In the genomic region with DNA sequence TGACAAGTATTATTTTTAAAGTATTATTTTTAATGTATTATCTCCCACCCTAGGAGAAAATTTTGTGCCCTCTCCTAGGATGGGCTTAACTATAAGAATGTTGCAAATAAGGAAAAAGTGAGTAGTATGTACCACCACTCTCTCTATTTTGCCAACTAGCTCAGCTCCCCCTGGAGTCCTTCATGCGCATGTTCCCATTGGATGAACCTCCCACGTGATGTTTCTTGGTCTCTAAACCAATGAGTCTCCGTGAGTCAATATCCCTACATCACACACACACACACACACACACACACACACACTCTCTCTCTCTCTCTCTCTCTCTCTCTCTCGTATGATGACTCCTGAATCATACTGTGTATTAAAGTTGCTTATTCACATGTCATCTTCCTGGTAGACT, we compare ENCODE assay signal across 20 cellular contexts.
DNase-seq lines count a peak whose midpoint lies in the region; ATAC-seq, FAIRE-seq and TF ChIP-seq lines count a peak whose summit lies in the region.
"Had no signal": no experiment of that assay in that cellular context is flagged by ENCODE, and none has a peak within 500 bp of the region (broad histone marks: within the 10 kb centered on the region; RNA-seq: fewer than 3 reads in every experiment).

No MANE protein-coding gene starts in this region.

- H3K36me3 ChIP-seq in SK-N-SH (replicated peaks in 1 of 2; ENCODE audit: control insufficient read depth in 1 of 2, insufficient read depth in 2 of 2, low read length in 1 of 2) (no peaks in the 10 kb centered on the region), K562 (ENCODE audit: control insufficient read depth, insufficient read depth, low read length) (no peaks in the 10 kb centered on the region), gastrocnemius medialis (no peaks in the 10 kb centered on the region)
- H3K36me3 ChIP-seq: BLaER1 treated with 17β-estradiol and CSF1 and Interleukin-3, amounts not matched to agents 10 nM and 100 nM had no signal

- H3K27ac ChIP-seq in SK-N-SH (ENCODE audit: low read depth in 2 of 2, low read length in 1 of 2) (no peak overlapping the region), K562 (ENCODE audit: extremely low read depth, low read depth, low read length) (no peak overlapping the region), gastrocnemius medialis (no peak overlapping the region)
- H3K27ac ChIP-seq: BLaER1 treated with 17β-estradiol and CSF1 and Interleukin-3, amounts not matched to agents 10 nM and 100 nM; GM23248 had no signal

- POLR2A ChIA-PET in SK-N-SH (lab: Yijun Ruan, JAX) (no interaction called here), K562 (lab: Yijun Ruan, JAX) (no interaction called here)

- in situ Hi-C loops in K562 (cut with MboI), result no loop called here
- in situ Hi-C loops in gastrocnemius medialis (cut with MboI; ENCODE audit: low sequenced_read_pairs in 4 of 4), result no loop called here

- H2AFZ ChIP-seq in SK-N-SH (ENCODE audit: low read depth) (no peak overlapping the region), K562 (ENCODE audit: low read depth, low read length) (no peak overlapping the region)
- H2AFZ ChIP-seq: GM23248 had no signal

- BruUV-seq in K562 (replicated peaks; lab: Mats Ljungman, UMichigan), result no TSS peak

- CTCF ChIA-PET in SK-N-SH (lab: Yijun Ruan, JAX) (no interaction called here), K562 (lab: Yijun Ruan, JAX; ENCODE audit: low intra/inter-chr PET ratio) (no interaction called here)

- no peak for TF ChIP-seq EP300 in SK-N-SH (IDR thresholded peaks at IDR 0.05; ENCODE audit: borderline replicate concordance in 1 of 2, low read depth in 1 of 2, low read length in 1 of 2)
- no peak for TF ChIP-seq EP300 in K562 (IDR thresholded peaks at IDR 0.05; ENCODE audit: low read length)

- ATAC-seq in SK-N-SH treated with all-trans-retinoic acid at 6 μM for 48 hours, result no peak
- no peak for ATAC-seq in K562
- no peak for ATAC-seq in gastrocnemius medialis
- no peak for ATAC-seq in HG03175 (IDR thresholded peaks at IDR 0.05; ENCODE audit: unreplicated experiment)
- ATAC-seq in left cardiac atrium, result no peak
- no peak for ATAC-seq in HG03460 (IDR thresholded peaks at IDR 0.05; ENCODE audit: unreplicated experiment)

- no peak overlapping the region for H3K4me3 ChIP-seq in SK-N-SH (ENCODE audit: low read depth in 2 of 2, low read length in 1 of 2)
- H3K4me3 ChIP-seq in K562, result no peak overlapping the region
- H3K4me3 ChIP-seq in gastrocnemius medialis, result no peak overlapping the region
- H3K4me3 ChIP-seq: BLaER1 treated with 17β-estradiol and CSF1 and Interleukin-3, amounts not matched to agents 10 nM and 100 nM; GM23248 had no signal

- H3K9ac ChIP-seq in SK-N-SH (no peak overlapping the region), K562 (ENCODE audit: insufficient read depth in 1 of 2, low read depth in 2 of 2, low read length in 2 of 2) (no peak overlapping the region)
- H3K9ac ChIP-seq: BLaER1 treated with 17β-estradiol and CSF1 and Interleukin-3, amounts not matched to agents 10 nM and 100 nM; GM23248 had no signal

- H3K79me2 ChIP-seq in SK-N-SH (ENCODE audit: insufficient read depth), result no peaks in the 10 kb centered on the region
- no peaks in the 10 kb centered on the region for H3K79me2 ChIP-seq in K562 (ENCODE audit: control insufficient read depth, insufficient read depth, low read length)

- no peaks in the 10 kb centered on the region for H3F3A ChIP-seq in SK-N-SH (replicated peaks; ENCODE audit: insufficient read depth)

- no peaks in the 10 kb centered on the region for H3K9me3 ChIP-seq in SK-N-SH
- H3K9me3 ChIP-seq in K562 (replicated peaks; ENCODE audit: control insufficient read depth, insufficient read depth, low read depth, low read length), result no peaks in the 10 kb centered on the region
- no peaks in the 10 kb centered on the region for H3K9me3 ChIP-seq in gastrocnemius medialis

- DNase-seq in SK-N-SH (peak; percentile 9), RKO (ENCODE audit: low spot score) (peak; percentile 35), K562 (ENCODE audit: extremely low read depth in 1 of 4, low spot score in 3 of 4) (no peak), gastrocnemius medialis (no peak), left cardiac atrium (no peak)
- DNase-seq: 8988T; ACHN; Calu3; CD4-positive, CD25-positive, alpha-beta regulatory T cell; DMS 273 treated with DMSO at 0.1 percent for 48 hours; DMS79 treated with DMSO at 0.1 percent for 48 hours; EL; GM23248 had no signal

- no peaks in the 10 kb centered on the region for H4K20me1 ChIP-seq in SK-N-SH (ENCODE audit: insufficient read depth)
- no peaks in the 10 kb centered on the region for H4K20me1 ChIP-seq in K562 (replicated peaks; ENCODE audit: control insufficient read depth, insufficient read depth, low read length)
- H4K20me1 ChIP-seq: BLaER1 treated with 17β-estradiol and CSF1 and Interleukin-3, amounts not matched to agents 10 nM and 100 nM had no signal

- H3K4me2 ChIP-seq in SK-N-SH, result no peak overlapping the region
- H3K4me2 ChIP-seq in K562 (ENCODE audit: insufficient read depth, low read length), result no peak overlapping the region
- H3K4me2 ChIP-seq: BLaER1 treated with 17β-estradiol and CSF1 and Interleukin-3, amounts not matched to agents 10 nM and 100 nM had no signal

- H3K27me3 ChIP-seq in SK-N-SH (ENCODE audit: insufficient read depth) (no peaks in the 10 kb centered on the region), K562 (ENCODE audit: control insufficient read depth in 2 of 2, insufficient read depth in 2 of 2, low read length in 2 of 2) (no peaks in the 10 kb centered on the region), gastrocnemius medialis (no peaks in the 10 kb centered on the region)
- H3K27me3 ChIP-seq: BLaER1 treated with 17β-estradiol and CSF1 and Interleukin-3, amounts not matched to agents 10 nM and 100 nM had no signal

- intact Hi-C loops in K562 (cut with micrococcal nuclease), result no loop called here
- intact Hi-C loops in gastrocnemius medialis (cut with DNase I; ENCODE audit: low total_unique reads), result no loop called here
- intact Hi-C loops in left cardiac atrium (cut with DNase I), result no loop called here

- no peaks in the 10 kb centered on the region for H3K9me1 ChIP-seq in K562 (ENCODE audit: control insufficient read depth, insufficient read depth, low read length)

- H3K9me2 ChIP-seq in SK-N-SH, result no peaks in the 10 kb centered on the region

- H3K4me1 ChIP-seq in SK-N-SH (ENCODE audit: control insufficient read depth in 1 of 2, insufficient read depth in 2 of 2, low read depth in 1 of 2, low read length in 1 of 2) (no peaks in the 10 kb centered on the region), K562 (replicated peaks in 1 of 2; ENCODE audit: control insufficient read depth in 2 of 2, insufficient read depth in 2 of 2, low read length in 2 of 2) (no peaks in the 10 kb centered on the region), gastrocnemius medialis (no peaks in the 10 kb centered on the region)
- H3K4me1 ChIP-seq: BLaER1 treated with 17β-estradiol and CSF1 and Interleukin-3, amounts not matched to agents 10 nM and 100 nM had no signal

- TF ChIP-seq POLR2A in K562 (conservative IDR thresholded peaks at IDR 0.05) (no peak), gastrocnemius medialis (IDR thresholded peaks at IDR 0.05) (no peak)

- TF ChIP-seq CTCF in SK-N-SH (IDR thresholded peaks at IDR 0.05), result no peak
- TF ChIP-seq CTCF in K562 (IDR thresholded peaks at IDR 0.05 in 2 of 3, conservative IDR thresholded peaks at IDR 0.05 in 1 of 3; ENCODE audit: insufficient read depth in 2 of 3, low read depth in 1 of 3, low read length in 3 of 3), result no peak
- no peak for TF ChIP-seq CTCF in gastrocnemius medialis (IDR thresholded peaks at IDR 0.05 in 4 of 5, conservative IDR thresholded peaks at IDR 0.05 in 1 of 5)

- no peak for TF ChIP-seq RAD21 in SK-N-SH (IDR thresholded peaks at IDR 0.05; ENCODE audit: low read length)
- no peak for TF ChIP-seq RAD21 in K562 (CRISPR knock-in tag; conservative IDR thresholded peaks at IDR 0.05 in 1 of 2, IDR thresholded peaks at IDR 0.05 in 1 of 2)

- 22% methylated on average over 4 of the region's 4 CpGs for WGBS in SK-N-SH (ENCODE audit: low lambda C conversion rate)
- WGBS in K562 (ENCODE audit: insufficient coverage, low coverage, missing lambda C conversion rate), result 3% methylated on average over 4 of the region's 4 CpGs

- no peak for FAIRE-seq in K562 (lab: Jason Lieb, UNC)
- FAIRE-seq: G401.6, GM12891, H54 had no signal

TF ChIP-seq in SK-N-SH, 30 proteins besides CTCF, POLR2A, EP300 and RAD21:
- TF ChIP-seq FOXJ3 (CRISPR knock-in tag; IDR thresholded peaks at IDR 0.05) (no peak), NFIC (IDR thresholded peaks at IDR 0.05; ENCODE audit: borderline replicate concordance) (no peak)
TF ChIP-seq in SK-N-SH: peak in this region for 0.

TF ChIP-seq in SK-N-SH treated with all-trans-retinoic acid at 6 μM for 48 hours, 23 proteins besides CTCF, POLR2A, EP300 and RAD21 (continues in another document):
- TF ChIP-seq ZNF565 (CRISPR knock-in tag; conservative IDR thresholded peaks at IDR 0.05; ENCODE audit: low read depth), result no peak
- no peak for TF ChIP-seq ZFP3 (CRISPR knock-in tag; IDR thresholded peaks at IDR 0.05)
- TF ChIP-seq ZNF70 (CRISPR knock-in tag; IDR thresholded peaks at IDR 0.05), result no peak

TF ChIP-seq in K562, 482 proteins besides CTCF, POLR2A, EP300 and RAD21 (continues in another document):
- no peak for TF ChIP-seq KLF13 (tag; IDR thresholded peaks at IDR 0.05; ENCODE audit: borderline replicate concordance, low read depth)
- TF ChIP-seq, protein P1, sequence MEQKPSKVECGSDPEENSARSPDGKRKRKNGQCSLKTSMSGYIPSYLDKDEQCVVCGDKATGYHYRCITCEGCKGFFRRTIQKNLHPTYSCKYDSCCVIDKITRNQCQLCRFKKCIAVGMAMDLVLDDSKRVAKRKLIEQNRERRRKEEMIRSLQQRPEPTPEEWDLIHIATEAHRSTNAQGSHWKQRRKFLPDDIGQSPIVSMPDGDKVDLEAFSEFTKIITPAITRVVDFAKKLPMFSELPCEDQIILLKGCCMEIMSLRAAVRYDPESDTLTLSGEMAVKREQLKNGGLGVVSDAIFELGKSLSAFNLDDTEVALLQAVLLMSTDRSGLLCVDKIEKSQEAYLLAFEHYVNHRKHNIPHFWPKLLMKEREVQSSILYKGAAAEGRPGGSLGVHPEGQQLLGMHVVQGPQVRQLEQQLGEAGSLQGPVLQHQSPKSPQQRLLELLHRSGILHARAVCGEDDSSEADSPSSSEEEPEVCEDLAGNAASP (IDR thresholded peaks at IDR 0.05), result no peak
- TF ChIP-seq, protein P2, sequence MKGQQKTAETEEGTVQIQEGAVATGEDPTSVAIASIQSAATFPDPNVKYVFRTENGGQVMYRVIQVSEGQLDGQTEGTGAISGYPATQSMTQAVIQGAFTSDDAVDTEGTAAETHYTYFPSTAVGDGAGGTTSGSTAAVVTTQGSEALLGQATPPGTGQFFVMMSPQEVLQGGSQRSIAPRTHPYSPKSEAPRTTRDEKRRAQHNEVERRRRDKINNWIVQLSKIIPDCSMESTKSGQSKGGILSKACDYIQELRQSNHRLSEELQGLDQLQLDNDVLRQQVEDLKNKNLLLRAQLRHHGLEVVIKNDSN (CRISPR knock-in tag; IDR thresholded peaks at IDR 0.05), result peak; percentile 40; the same call in 1 of the 2 replicates
- no peak for TF ChIP-seq SNIP1 (IDR thresholded peaks at IDR 0.05; ENCODE audit: low read depth)

Comparison
In these comparisons a context has a peak if more than half of its experiments do, and no peak if none do; other contexts are left out.
1. DNase-seq: peak in SK-N-SH (single experiment) and RKO (single experiment); none in K562 (0 of 4), gastrocnemius medialis (0 of 2) and left cardiac atrium (single experiment).